In genomic region chr6:3841711-3842565, GRCh38 we compare ENCODE assay signal across 14 cellular contexts. TPM values are rescaled to one million over a fixed set of nuclear protein-coding genes. Genes with fewer than 3 reads are reported as not detected.
DNase-seq lines count a peak whose midpoint lies in the region; ATAC-seq and TF ChIP-seq lines count a peak whose summit lies in the region.
"Had no signal": no experiment of that assay in that cellular context is flagged by ENCODE, and none has a peak within 500 bp of the region (broad histone marks: within the 10 kb centered on the region; RNA-seq: fewer than 3 reads in every experiment).

No MANE protein-coding gene starts in this region.

- H2BK12ac ChIP-seq in H9 (ENCODE audit: insufficient read length, low read depth, low read length), result no peak overlapping the region

- no peak overlapping the region for H3K4me2 ChIP-seq in H9 (ENCODE audit: insufficient read depth, insufficient read length, low read length)

- no peak overlapping the region for H2AK5ac ChIP-seq in H9 (ENCODE audit: insufficient read length, low read length)

- no peaks in the 10 kb centered on the region; a peak in 1 of 7 replicates for H3K36me3 Mint-ChIP-seq in H9 (ENCODE audit: insufficient read depth in 1 of 3, low read depth in 3 of 3)
- H3K36me3 Mint-ChIP-seq: CD4-positive, alpha-beta memory T cell had no signal

- H3K27me3 Mint-ChIP-seq in H9 (ENCODE audit: low read depth), result peaks cover 1% of the 10 kb centered on the region
- H3K27me3 Mint-ChIP-seq: CD4-positive, alpha-beta memory T cell had no signal

- no peak overlapping the region for H2BK120ac ChIP-seq in H9 (ENCODE audit: low read depth, low read length, poor library complexity, severe bottlenecking)

- H4K8ac ChIP-seq in H9 (replicated peaks; ENCODE audit: insufficient read length, low read depth, low read length), result no peak overlapping the region

- no peak overlapping the region for H2AFZ ChIP-seq in H9 (ENCODE audit: low read length)

- no peak overlapping the region for H3K9ac ChIP-seq in SK-N-MC (ENCODE audit: insufficient read length)
- H3K9ac ChIP-seq in H9 (ENCODE audit: extremely low read depth, insufficient read length, low read length), result no peak overlapping the region

- no peak overlapping the region for H3K14ac ChIP-seq in H9 (ENCODE audit: insufficient read depth, low read length)

- no peaks in the 10 kb centered on the region for H3K79me1 ChIP-seq in H9 (ENCODE audit: insufficient read depth, low read depth, low read length, poor library complexity, severe bottlenecking)

- no peaks in the 10 kb centered on the region for H3K36me3 ChIP-seq in SK-N-MC (ENCODE audit: insufficient read depth, low read length)
- H3K36me3 ChIP-seq: Peyer's patch had no signal

- no peak overlapping the region for H4K5ac ChIP-seq in H9 (ENCODE audit: insufficient read length, low read depth, low read length)

- no peaks in the 10 kb centered on the region for H3K9me3 ChIP-seq in SK-N-MC (ENCODE audit: low read depth, low read length)
- no peaks in the 10 kb centered on the region for H3K9me3 ChIP-seq in H9 (ENCODE audit: control insufficient read depth, low read depth, low read length)
- H3K9me3 ChIP-seq: Peyer's patch had no signal

- TF ChIP-seq CTCF in fibroblast of the aortic adventitia (IDR thresholded peaks at IDR 0.05; ENCODE audit: insufficient read depth, low read length) (no peak), H9 (conservative IDR thresholded peaks at IDR 0.05) (no peak)

- no CpG with 5 or more reads among the region's 9 CpGs for WGBS in H9 (ENCODE audit: extremely low coverage, insufficient read length, low lambda C conversion rate)

- H3K27ac ChIP-seq in SK-N-MC (no peak overlapping the region), H9 (ENCODE audit: insufficient read length, low read depth, low read length) (no peak overlapping the region)
- H3K27ac ChIP-seq: Peyer's patch had no signal

- no peak overlapping the region for H3K27ac Mint-ChIP-seq in H9

- no peak overlapping the region for H2BK20ac ChIP-seq in H9 (ENCODE audit: low read depth, low read length, poor library complexity, severe bottlenecking)

- H3K27me3 ChIP-seq in H9 (ENCODE audit: insufficient read depth, low read length), result no peaks in the 10 kb centered on the region
- H3K27me3 ChIP-seq: Peyer's patch had no signal

- DNase-seq in Daoy (ENCODE audit: low read depth) (peak; percentile 64), SK-N-MC (ENCODE audit: low read depth, low spot score) (peak; percentile 35), fibroblast of the aortic adventitia (ENCODE audit: low read depth) (peak; percentile 76), posterior vena cava (ENCODE audit: low spot score) (peak; percentile 83), HT-29 (ENCODE audit: low spot score) (no peak), H9 (no peak), cortex of kidney (lab: John Stamatoyannopoulos, UW) (no peak)
- DNase-seq: activated effector memory CD4-positive, alpha-beta T cell treated with anti-CD3 and anti-CD28 coated beads, Interleukin-2, amount 50 U/mL, for 16 hours; CD4-positive, alpha-beta memory T cell; effector CD4-positive, alpha-beta T cell; NCI-H2107; Peyer's patch had no signal

- no peaks in the 10 kb centered on the region for H4K20me1 ChIP-seq in H9 (ENCODE audit: control insufficient read depth, insufficient read depth, insufficient read length)

- no peaks in the 10 kb centered on the region for H3K23me2 ChIP-seq in H9 (ENCODE audit: insufficient read length, low read depth, low read length, poor library complexity, severe bottlenecking)

- no peak overlapping the region for H3K4ac ChIP-seq in H9 (ENCODE audit: low read depth, low read length)

- no peak overlapping the region for H3T11ph ChIP-seq in H9 (ENCODE audit: low read length)

- H4K91ac ChIP-seq in H9 (ENCODE audit: insufficient read length, low read depth, low read length), result no peak overlapping the region

- peaks cover 4 to 6% of the 10 kb centered on the region in 2 experiments; a peak in 2 of 4 replicates for H3K4me1 Mint-ChIP-seq in H9

- H3K4me3 ChIP-seq in SK-N-MC (no peak overlapping the region), fibroblast of the aortic adventitia (ENCODE audit: low read depth, low read length) (no peak overlapping the region)
- H3K4me3 ChIP-seq: Peyer's patch had no signal

- H3K56ac ChIP-seq in H9 (ENCODE audit: insufficient read length, low read depth, low read length), result no peak overlapping the region

- intact Hi-C loops in posterior vena cava (cut with DNase I), result loop anchor here in 1 of 2 donors (5.0 kb wide), 1 partner anchor 95 kb away; no protein-coding TSS in a partner anchor

- no peak overlapping the region for H2BK15ac ChIP-seq in H9 (ENCODE audit: low read depth, low read length)

- no peaks in the 10 kb centered on the region for H3K9me3 Mint-ChIP-seq in H9
- H3K9me3 Mint-ChIP-seq: CD4-positive, alpha-beta memory T cell had no signal

- no peak overlapping the region for H3K18ac ChIP-seq in H9 (ENCODE audit: insufficient read length, low read depth, low read length)

- H3K4me1 ChIP-seq in H9 (ENCODE audit: insufficient read depth, low read length), result no peaks in the 10 kb centered on the region
- H3K4me1 ChIP-seq: Peyer's patch had no signal

- no peaks in the 10 kb centered on the region for H3K79me2 ChIP-seq in H9 (ENCODE audit: insufficient read depth, low read length)

- H3K4me3 Mint-ChIP-seq in H9, result no peak overlapping the region
- H3K4me3 Mint-ChIP-seq: CD4-positive, alpha-beta memory T cell had no signal

- ATAC-seq in HG02970 (IDR thresholded peaks at IDR 0.05; ENCODE audit: low FRiP score, unreplicated experiment), result no peak

- no peak overlapping the region for H2BK5ac ChIP-seq in H9 (ENCODE audit: insufficient read length, low read length)

- no peak overlapping the region for H3K23ac ChIP-seq in H9 (ENCODE audit: insufficient read length, low read depth, low read length)

RNA-seq across cellular contexts. Expression of gene FAM50B, which starts 7.2 kb away (rescaled TPM):
- total RNA-seq in Daoy (2014; rRNA removed; shearing (Covaris generic)), result 5.3 and 6.1 TPM in 2 replicates
- 6.0 and 7.4 TPM in 2 replicates for total RNA-seq in fibroblast of the aortic adventitia (ENCODE audit: low replicate concordance)
- 1 to 10 TPM; 4.8 to 7.5 TPM for total RNA-seq in posterior vena cava
- total RNA-seq in HT-29 (2014; rRNA removed; shearing (Covaris generic)), result not detected in 2 replicates
- 3.3 and 3.8 TPM in 2 replicates for total RNA-seq in H9 (2021)
- total RNA-seq: HT1080 had no signal

Comparison
In these comparisons a context has a peak if more than half of its experiments do, and no peak if none do; other contexts are left out.
1. DNase-seq: peak in Daoy (single experiment), SK-N-MC (single experiment), fibroblast of the aortic adventitia (single experiment) and posterior vena cava (single experiment); none in HT-29 (single experiment), H9 (single experiment) and cortex of kidney (single experiment).